17 cellular contexts compared by ENCODE assay signal in the genomic region with DNA sequence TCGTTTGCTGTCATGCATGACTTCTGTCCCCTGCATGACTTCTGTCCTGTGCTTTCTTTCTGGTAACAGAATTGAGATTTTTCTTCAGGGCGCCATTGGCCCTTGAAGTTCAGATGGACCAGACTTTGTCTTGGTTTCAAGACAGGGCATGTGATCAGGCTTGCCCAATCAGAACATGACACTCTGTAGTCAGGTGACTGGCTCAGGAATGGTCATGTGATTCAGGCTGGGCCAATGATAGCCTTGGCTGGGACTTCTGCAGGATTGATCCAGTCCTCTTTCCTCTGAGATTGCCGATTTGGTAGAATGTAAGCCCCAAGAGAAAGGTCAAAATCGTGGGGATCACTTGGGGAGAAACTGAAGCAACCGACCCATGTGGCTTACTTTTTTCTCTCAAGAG.
"Had no signal": no experiment of that assay in that cellular context is flagged by ENCODE, and none has a peak within 500 bp of the region (broad histone marks: within the 10 kb centered on the region; RNA-seq: fewer than 3 reads in every experiment).

No MANE protein-coding gene starts in this region.

- H3K27me3 ChIP-seq: breast epithelium had no signal

- ATAC-seq: activated CD8-positive, alpha-beta T cell treated with anti-CD3 and anti-CD28 coated beads, Interleukin-2, amount 10 ng/mL, durations not matched to agents 7 days and 5 days; mucosa of descending colon; natural killer cell; psoas muscle; sciatic nerve; stimulated activated naive B cell treated with anti-CD40 and anti-IgM and Interleukin-4, amounts not matched to agents 10 μg/mL and 1 μg/mL and 100 μg/mL, for 72 hours had no signal

- H3K36me3 ChIP-seq: breast epithelium, spleen had no signal

- H3K4me3 ChIP-seq: breast epithelium, mucosa of descending colon, psoas muscle, spleen had no signal

- H3K4me1 ChIP-seq: breast epithelium, psoas muscle, spleen had no signal

- H3K27ac ChIP-seq: breast epithelium, psoas muscle, spleen had no signal

- DNase-seq: activated CD4-positive, alpha-beta T cell treated with anti-CD3 and anti-CD28 coated beads for 48 hours; activated CD8-positive, alpha-beta memory T cell treated with anti-CD3 and anti-CD28 coated beads, Interleukin-2, amount 50 U/mL, for 48 hours; activated CD8-positive, alpha-beta T cell treated with anti-CD3 and anti-CD28 coated beads, Interleukin-2, amount 10 ng/mL, durations not matched to agents 7 days and 5 days; activated naive CD4-positive, alpha-beta T cell; aorta; endodermal cell; glutamatergic neuron; mucosa of descending colon; natural killer cell; psoas muscle; spleen; stimulated activated CD4-positive, alpha-beta T cell treated with anti-CD3 and anti-CD28 coated beads, Interleukin-1b, Interleukin-23, amount 100 ng/mL, for 48 hours; stimulated activated naive B cell treated with anti-CD40 and anti-IgM and Interleukin-4, amounts not matched to agents 10 μg/mL and 1 μg/mL and 100 μg/mL, for 72 hours; substantia nigra had no signal

- FAIRE-seq: islet of Langerhans had no signal

- H3K9me3 ChIP-seq: breast epithelium, mucosa of descending colon, psoas muscle, spleen had no signal
